19 cellular contexts compared by ENCODE assay signal in genomic region chr13:103772576-103772975, GRCh38.
A peak's percentile ranks its signal among the peaks of the same experiment; 100 is the strongest.
DNase-seq lines count a peak whose midpoint lies in the region; ATAC-seq, FAIRE-seq and TF ChIP-seq lines count a peak whose summit lies in the region.
"Had no signal": no experiment of that assay in that cellular context is flagged by ENCODE, and none has a peak within 500 bp of the region (broad histone marks: within the 10 kb centered on the region; RNA-seq: fewer than 3 reads in every experiment).

No MANE protein-coding gene starts in this region.

- no peaks in the 10 kb centered on the region for H3K36me3 ChIP-seq in OCI-LY7 (ENCODE audit: insufficient read depth, low read length)
- no peaks in the 10 kb centered on the region for H3K36me3 ChIP-seq in lower lobe of right lung
- H3K36me3 ChIP-seq: SJSA1 had no signal

- H3K27me3 Mint-ChIP-seq in stimulated activated naive CD8-positive, alpha-beta T cell treated with anti-CD3 and anti-CD28 coated beads, Interleukin-15, amount 100 ng/mL, for 72 hours, result no peaks in the 10 kb centered on the region
- H3K27me3 Mint-ChIP-seq: B cell; dendritic cell treated with granulocyte-macrophage colony-stimulating factor and Interleukin-4, amounts not matched to agents 40 ng/mL and 50 ng/mL, for 4 days had no signal

- no TSS peak for BruUV-seq in OCI-LY7 (replicated peaks; lab: Mats Ljungman, UMichigan)

- H3K9me3 Mint-ChIP-seq in stimulated activated naive CD8-positive, alpha-beta T cell treated with anti-CD3 and anti-CD28 coated beads, Interleukin-15, amount 100 ng/mL, for 72 hours, result peaks cover 0 to 11% of the 10 kb centered on the region in 2 donors

- CTCF ChIA-PET in OCI-LY7 (lab: Charles Lee; ENCODE audit: unreplicated experiment), result no interaction called here

- no peaks in the 10 kb centered on the region for H3K4me1 Mint-ChIP-seq in stimulated activated naive CD8-positive, alpha-beta T cell treated with anti-CD3 and anti-CD28 coated beads, Interleukin-15, amount 100 ng/mL, for 72 hours
- H3K4me1 Mint-ChIP-seq: B cell had no signal

- no peak overlapping the region for H3K4me2 ChIP-seq in OCI-LY7 (ENCODE audit: low read length)

- intact Hi-C loops in OCI-LY7 (cut with micrococcal nuclease; ENCODE audit: unreplicated experiment) (no loop called here), lower lobe of right lung (cut with DNase I) (no loop called here)

- H2AFZ ChIP-seq in OCI-LY7 (ENCODE audit: low read length), result no peak overlapping the region

- peak; percentile 84 for FAIRE-seq in H54 (lab: Jason Lieb, UNC)
- FAIRE-seq: kidney had no signal

- TF ChIP-seq POLR2A in H54 (IDR thresholded peaks at IDR 0.05; ENCODE audit: low read depth, low read length), result no peak

- no peak overlapping the region for H3K27ac Mint-ChIP-seq in stimulated activated naive CD8-positive, alpha-beta T cell treated with anti-CD3 and anti-CD28 coated beads, Interleukin-15, amount 100 ng/mL, for 72 hours
- H3K27ac Mint-ChIP-seq: B cell; dendritic cell treated with granulocyte-macrophage colony-stimulating factor and Interleukin-4, amounts not matched to agents 40 ng/mL and 50 ng/mL, for 4 days had no signal

- H3K9me2 ChIP-seq in OCI-LY7 (ENCODE audit: insufficient read depth, low read length), result no peaks in the 10 kb centered on the region

- peak; percentile 68 for TF ChIP-seq CTCF in C4-2B (conservative IDR thresholded peaks at IDR 0.05)
- peak; percentile 40 for TF ChIP-seq CTCF in OCI-LY7 (conservative IDR thresholded peaks at IDR 0.05; ENCODE audit: low read length)
- peak; percentile 20 for TF ChIP-seq CTCF in foreskin keratinocyte (conservative IDR thresholded peaks at IDR 0.05)
- TF ChIP-seq CTCF in lower lobe of right lung (IDR thresholded peaks at IDR 0.05), result no peak

- no peak overlapping the region for H3K4me3 ChIP-seq in OCI-LY7 (ENCODE audit: low read depth, low read length, poor library complexity, severe bottlenecking)
- no peak overlapping the region for H3K4me3 ChIP-seq in lower lobe of right lung
- H3K4me3 ChIP-seq: SJSA1 had no signal

- H3K79me2 ChIP-seq in OCI-LY7 (ENCODE audit: insufficient read depth, low read depth, low read length), result no peaks in the 10 kb centered on the region

- H3K9me3 ChIP-seq in OCI-LY7 (ENCODE audit: low read length) (no peaks in the 10 kb centered on the region), lower lobe of right lung (no peaks in the 10 kb centered on the region)

- POLR2A ChIA-PET in OCI-LY7 (lab: Charles Lee), result interaction anchor here (0.8 kb wide), 1 partner anchor 868 kb away, joined by 3 read pairs; no protein-coding TSS in a partner anchor

- H3K27me3 ChIP-seq in foreskin keratinocyte (no peaks in the 10 kb centered on the region), lower lobe of right lung (ENCODE audit: low read depth) (no peaks in the 10 kb centered on the region)

- H3K27ac ChIP-seq in C4-2B (no peak overlapping the region), OCI-LY7 (ENCODE audit: low read depth, low read length, poor library complexity, severe bottlenecking) (no peak overlapping the region), foreskin keratinocyte (no peak overlapping the region), lower lobe of right lung (no peak overlapping the region)
- H3K27ac ChIP-seq: SJSA1 had no signal

- no peaks in the 10 kb centered on the region for H4K20me1 ChIP-seq in OCI-LY7 (ENCODE audit: insufficient read depth, low read length)

- ATAC-seq in foreskin keratinocyte (no peak), lower lobe of right lung (no peak)
- ATAC-seq in stimulated activated naive CD8-positive, alpha-beta T cell treated with anti-CD3 and anti-CD28 coated beads, Interleukin-15, amount 100 ng/mL, for 72 hours, result no peak
- ATAC-seq: activated CD4-positive, CD25-positive, alpha-beta regulatory T cell treated with anti-CD3 and anti-CD28 coated beads, Interleukin-2, amount 50 U/mL, for 24 hours; activated T-cell treated with anti-CD3 and anti-CD28 coated beads, Interleukin-2, amount 50 U/mL, for 4 hours; stimulated activated naive CD8-positive, alpha-beta T cell treated with anti-CD3 and anti-CD28 coated beads, Interleukin-15, Interleukin-2, amounts not matched to agents 100 U/mL and 50 U/mL, for 24 hours had no signal

- no peak overlapping the region for H3K4me3 Mint-ChIP-seq in stimulated activated naive CD8-positive, alpha-beta T cell treated with anti-CD3 and anti-CD28 coated beads, Interleukin-15, amount 100 ng/mL, for 72 hours
- H3K4me3 Mint-ChIP-seq: activated T-cell treated with anti-CD3 and anti-CD28 coated beads, Interleukin-2, amount 50 U/mL, for 4 hours; B cell; dendritic cell treated with granulocyte-macrophage colony-stimulating factor and Interleukin-4, amounts not matched to agents 40 ng/mL and 50 ng/mL, for 4 days had no signal

- H3K4me1 ChIP-seq in OCI-LY7 (ENCODE audit: insufficient read depth, low read length, poor library complexity, severe bottlenecking) (no peaks in the 10 kb centered on the region), foreskin keratinocyte (no peaks in the 10 kb centered on the region), lower lobe of right lung (no peaks in the 10 kb centered on the region)
- H3K4me1 ChIP-seq: SJSA1 had no signal

- DNase-seq in H54 (ENCODE audit: insufficient read length, low spot score) (no peak), OCI-LY7 (ENCODE audit: low spot score) (peak; percentile 0), foreskin keratinocyte (no peak), lower lobe of right lung (no peak), GM03348 (ENCODE audit: low spot score) (no peak)
- DNase-seq in stimulated activated naive CD8-positive, alpha-beta T cell treated with anti-CD3 and anti-CD28 coated beads, Interleukin-15, amount 100 ng/mL, for 72 hours, result no peak
- DNase-seq in activated T-cell treated with anti-CD3 and anti-CD28 coated beads, Interleukin-2, amount 50 U/mL, for 1 hour, result no peak
- DNase-seq: activated T-cell treated with anti-CD3 and anti-CD28 coated beads, Interleukin-2, amount 50 U/mL, for 4 hours; amygdala; kidney; MV-4-11; retina; stimulated activated CD4-positive, alpha-beta T cell treated with anti-CD3 and anti-CD28 coated beads, Interleukin-4, amount 100 ng/mL, for 4 hours; stimulated activated naive CD8-positive, alpha-beta T cell treated with anti-CD3 and anti-CD28 coated beads, Interleukin-15, Interleukin-2, amounts not matched to agents 100 U/mL and 50 U/mL, for 24 hours had no signal
